ENCODE assay signal across 35 cellular contexts in the genomic region with DNA sequence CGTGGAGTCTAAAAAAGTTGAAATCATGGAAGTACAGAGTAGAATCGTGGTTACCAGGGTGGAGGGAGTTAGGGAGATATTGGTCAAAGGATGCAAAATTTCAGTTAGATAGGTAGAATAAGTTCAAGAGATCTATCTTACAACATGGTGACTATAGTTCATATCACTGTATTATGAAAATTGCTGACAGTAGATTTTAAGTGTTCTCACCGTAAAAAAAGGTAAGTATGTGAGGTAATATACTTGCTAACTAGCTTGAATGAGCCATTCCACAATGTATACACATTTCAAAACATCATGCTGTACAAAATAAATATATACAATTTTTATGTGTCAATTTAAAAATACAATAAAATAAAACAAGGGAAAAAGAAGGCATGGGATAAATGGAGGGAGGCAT.
"Had no signal": no experiment of that assay in that cellular context is flagged by ENCODE, and none has a peak within 500 bp of the region (broad histone marks: within the 10 kb centered on the region; RNA-seq: fewer than 3 reads in every experiment).

No MANE protein-coding gene starts in this region.

- H3K36me3 ChIP-seq: MG63 had no signal

- H3K4me3 ChIP-seq: MG63 had no signal

- H3K27me3 ChIP-seq: MG63 had no signal

- DNase-seq: Karpas-422, Kasumi-1, MG63, MM.1S, MV-4-11, NCI-H1048, NCI-H1092, NCI-H1092 treated with DMSO at 0.1 percent for 48 hours, NCI-H1105, NCI-H1105 treated with DMSO at 0.1 percent for 48 hours, NCI-H1417, NCI-H1417 treated with DMSO at 0.1 percent for 48 hours, NCI-H1436, NCI-H1436 treated with DMSO at 0.1 percent for 48 hours, NCI-H146, NCI-H1694, NCI-H1694 treated with DMSO at 0.1 percent for 48 hours, NCI-H187, NCI-H187 treated with DMSO at 0.1 percent for 48 hours, NCI-H1930, NCI-H2029, NCI-H2029 treated with DMSO at 0.1 percent for 48 hours, NCI-H2081, NCI-H2081 treated with DMSO at 0.1 percent for 48 hours, NCI-H2107, NCI-H2171, NCI-H2171 treated with DMSO at 0.1 percent for 48 hours, NCI-H2227 treated with DMSO at 0.1 percent for 48 hours, NCI-H226, NCI-H345, NCI-H446, NCI-H446 treated with DMSO at 0.1 percent for 48 hours, NCI-H510A, NCI-H510A treated with DMSO at 0.1 percent for 48 hours, NCI-H524 had no signal

- H3K9me3 ChIP-seq: MG63 had no signal
